1 cellular context compared by ENCODE assay signal in the genomic region with DNA sequence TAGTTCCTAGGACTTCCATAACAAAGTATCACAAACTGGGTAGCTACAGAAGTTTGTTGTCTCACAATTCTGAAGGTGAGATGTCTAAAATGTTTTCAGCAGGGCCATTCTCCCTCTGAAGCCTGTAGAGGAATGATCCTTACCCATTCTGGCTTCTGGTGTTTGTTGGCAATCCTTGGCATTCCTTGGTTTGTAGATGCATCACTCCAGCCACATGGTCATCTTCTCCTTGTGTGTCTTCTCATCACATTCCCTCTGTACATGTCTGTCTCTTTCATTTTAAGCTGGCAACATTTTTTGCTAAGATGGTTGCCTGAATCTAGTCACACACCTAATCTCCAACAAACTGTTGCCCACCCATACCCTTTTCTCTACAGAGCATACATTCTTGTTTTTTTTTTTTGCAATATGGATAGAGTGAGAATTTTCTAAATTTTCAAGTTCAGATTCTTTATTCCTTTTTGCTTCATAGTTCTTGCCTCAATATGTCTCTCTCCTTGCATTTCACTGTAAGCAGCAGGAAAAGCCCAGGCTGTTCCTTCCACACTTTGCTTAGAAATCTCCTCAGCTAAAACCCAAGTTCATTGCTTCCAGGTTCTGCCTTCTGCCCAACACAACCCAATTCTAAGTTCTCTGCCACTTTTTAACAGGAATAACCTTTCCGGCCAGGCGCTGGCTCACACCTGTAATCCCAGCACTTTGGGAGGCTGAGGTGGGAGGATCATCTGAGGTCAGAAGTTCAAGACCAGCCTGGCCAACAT.
TF ChIP-seq lines count a peak whose summit lies in the region.

No MANE protein-coding gene starts in this region.

TF ChIP-seq in GM23338, 12 proteins besides CTCF, POLR2A, EP300 and RAD21:
- no peak for TF ChIP-seq EZH2 (IDR thresholded peaks at IDR 0.05; ENCODE audit: low read depth, unreplicated experiment)
- TF ChIP-seq JUNB (IDR thresholded peaks at IDR 0.05; ENCODE audit: unreplicated experiment) = no peak
- TF ChIP-seq ZNF331 (CRISPR knock-in tag; IDR thresholded peaks at IDR 0.05; ENCODE audit: low read depth) = no peak
- no peak for TF ChIP-seq STAT1 (IDR thresholded peaks at IDR 0.05; ENCODE audit: unreplicated experiment)
- no peak for TF ChIP-seq NANOG (IDR thresholded peaks at IDR 0.05; ENCODE audit: borderline replicate concordance)
- no peak for TF ChIP-seq CREB1 (CRISPR knock-in tag; IDR thresholded peaks at IDR 0.05; ENCODE audit: low read depth)
- no peak for TF ChIP-seq POLR2AphosphoS5 (IDR thresholded peaks at IDR 0.05; ENCODE audit: low read depth)
TF ChIP-seq in GM23338: peak in this region for 0.
